Comparison of ENCODE assay signal across 8 cellular contexts in the genomic region with DNA sequence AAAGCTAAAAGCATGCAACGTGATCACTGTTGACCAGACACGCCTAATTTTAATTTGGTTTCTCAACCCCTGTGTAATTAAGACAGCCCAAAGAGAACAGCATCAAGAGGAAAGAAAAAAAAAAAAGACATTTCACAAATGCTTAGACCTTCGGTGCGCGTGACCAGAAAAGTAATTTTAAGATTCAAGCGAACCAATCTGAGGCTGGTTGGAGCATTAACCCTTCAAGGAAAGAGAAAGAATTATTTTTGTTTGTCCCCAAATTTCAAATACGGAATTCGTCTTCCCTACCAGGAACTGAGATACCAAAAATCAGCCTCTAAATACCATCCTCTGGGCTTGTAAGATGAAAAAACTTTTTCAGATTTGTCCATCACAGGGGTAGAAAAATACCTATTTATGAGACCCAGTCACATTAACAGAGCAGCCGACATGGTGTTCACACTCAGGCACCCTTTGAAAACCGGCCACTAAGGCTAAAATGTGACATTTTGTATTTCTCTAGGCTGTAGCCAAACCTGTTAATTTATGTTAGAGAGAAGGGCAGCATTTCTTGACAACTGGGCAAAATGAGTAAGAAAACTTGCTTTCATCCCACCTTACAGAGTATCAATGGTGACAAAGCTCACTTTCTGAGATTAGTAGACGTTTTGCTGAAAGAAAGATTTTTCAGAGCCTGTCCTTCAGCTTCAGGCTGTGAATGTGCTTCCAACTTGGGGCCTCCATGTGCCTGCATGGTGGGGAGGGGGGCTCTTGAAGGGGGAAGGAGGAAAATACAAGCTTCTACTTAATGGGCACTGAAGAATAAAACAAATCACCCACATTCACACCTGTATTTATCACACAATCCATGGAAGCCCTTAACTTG.
DNase-seq lines count a peak whose midpoint lies in the region; ATAC-seq lines count a peak whose summit lies in the region.

No MANE protein-coding gene starts in this region.

- peak overlapping the region; percentile 97 for H3K9ac ChIP-seq in mesenchymal stem cell (ENCODE audit: low read length)

- H2BK12ac ChIP-seq in mesenchymal stem cell (ENCODE audit: low read length in 2 of 2), result peak overlapping the region; percentile 76 to 90

- 23 to 61% (median 29%) methylated on average over 11 of the region's 11 CpGs for WGBS in adipose tissue, 3 donors
- 7% methylated on average over 9 of the region's 11 CpGs for WGBS in mesenchymal stem cell

- peak overlapping the region; percentile 31 for H3K27ac ChIP-seq in adipose tissue (ENCODE audit: low read depth, low read length)
- peak overlapping the region; percentile 99 for H3K27ac ChIP-seq in mesenchymal stem cell (ENCODE audit: low read length, poor library complexity, severe bottlenecking)

- H3K23ac ChIP-seq in mesenchymal stem cell (ENCODE audit: low read length in 2 of 2), result no peak overlapping the region

- peak overlapping the region; percentile 90 for H3K4me3 Mint-ChIP-seq in stimulated activated naive CD8-positive, alpha-beta T cell treated with anti-CD3 and anti-CD28 coated beads, Interleukin-15, Interleukin-2, amounts not matched to agents 100 ng/mL and 50 ng/mL, for 24 hours

- ATAC-seq in stimulated activated naive CD8-positive, alpha-beta T cell treated with anti-CD3 and anti-CD28 coated beads, Interleukin-15, Interleukin-2, amounts not matched to agents 100 U/mL and 50 U/mL, for 24 hours, result no peak
- no peak for ATAC-seq in HG02623 (IDR thresholded peaks at IDR 0.05; ENCODE audit: unreplicated experiment)

- H3K27me3 Mint-ChIP-seq in stimulated activated naive CD8-positive, alpha-beta T cell treated with anti-CD3 and anti-CD28 coated beads, Interleukin-15, Interleukin-2, amounts not matched to agents 100 ng/mL and 50 ng/mL, for 24 hours, result no peaks in the 10 kb centered on the region

- H3K18ac ChIP-seq in mesenchymal stem cell (ENCODE audit: low read depth in 1 of 2, low read length in 2 of 2), result peak overlapping the region in 1 of 2 experiments; percentile 80

- peaks cover 5 to 49% of the 10 kb centered on the region in 2 experiments for H3K36me3 ChIP-seq in mesenchymal stem cell (ENCODE audit: control insufficient read depth in 1 of 2, insufficient read depth in 2 of 2, low read depth in 1 of 2, low read length in 2 of 2)

- H2AFZ ChIP-seq in mesenchymal stem cell (ENCODE audit: low read depth, low read length), result no peak overlapping the region

- peak overlapping the region; percentile 47 to 49 for H3K4ac ChIP-seq in mesenchymal stem cell (ENCODE audit: low read depth in 1 of 2, low read length in 2 of 2)

- peak overlapping the region; percentile 97 for H3K27ac Mint-ChIP-seq in stimulated activated naive CD8-positive, alpha-beta T cell treated with anti-CD3 and anti-CD28 coated beads, Interleukin-15, Interleukin-2, amounts not matched to agents 100 ng/mL and 50 ng/mL, for 24 hours

- peak overlapping the region; percentile 58 for H2BK120ac ChIP-seq in mesenchymal stem cell (ENCODE audit: low read depth, low read length)

- peak overlapping the region; percentile 94 for H2AK5ac ChIP-seq in mesenchymal stem cell (ENCODE audit: low read length, severe bottlenecking)

- H3K27me3 ChIP-seq in mesenchymal stem cell (ENCODE audit: control insufficient read depth in 1 of 2, insufficient read depth in 1 of 2, low read length in 2 of 2), result no peaks in the 10 kb centered on the region

- peaks cover 19% of the 10 kb centered on the region for H3K4me1 ChIP-seq in mesenchymal stem cell (ENCODE audit: control insufficient read depth, insufficient read depth, low read depth, low read length)

- no peak overlapping the region for H2BK15ac ChIP-seq in mesenchymal stem cell (ENCODE audit: low read depth, poor library complexity, severe bottlenecking)

- no peaks in the 10 kb centered on the region for H3K9me3 ChIP-seq in mesenchymal stem cell (ENCODE audit: control insufficient read depth, low read length)

- peak overlapping the region in 1 of 2 experiments; percentile 91 for H3K4me3 ChIP-seq in mesenchymal stem cell (ENCODE audit: insufficient read depth in 1 of 2, low read depth in 1 of 2, low read length in 2 of 2)

- peak overlapping the region; percentile 92 for H2BK5ac ChIP-seq in mesenchymal stem cell (ENCODE audit: low read depth, low read length, poor library complexity, severe bottlenecking)

- H3K36me3 Mint-ChIP-seq in stimulated activated naive CD8-positive, alpha-beta T cell treated with anti-CD3 and anti-CD28 coated beads, Interleukin-15, Interleukin-2, amounts not matched to agents 100 ng/mL and 50 ng/mL, for 24 hours (ENCODE audit: low read depth), result peaks cover 84% of the 10 kb centered on the region

- no peaks in the 10 kb centered on the region for H3K9me3 Mint-ChIP-seq in stimulated activated naive CD8-positive, alpha-beta T cell treated with anti-CD3 and anti-CD28 coated beads, Interleukin-15, Interleukin-2, amounts not matched to agents 100 ng/mL and 50 ng/mL, for 24 hours

- no peak overlapping the region for H4K91ac ChIP-seq in mesenchymal stem cell (ENCODE audit: low read length)

- peaks cover 98% of the 10 kb centered on the region for H3K4me1 Mint-ChIP-seq in stimulated activated naive CD8-positive, alpha-beta T cell treated with anti-CD3 and anti-CD28 coated beads, Interleukin-15, Interleukin-2, amounts not matched to agents 100 ng/mL and 50 ng/mL, for 24 hours (ENCODE audit: low read depth)

- H3K14ac ChIP-seq in mesenchymal stem cell (ENCODE audit: low read length in 2 of 2), result no peak overlapping the region

- peak overlapping the region; percentile 50 for H3K4me2 ChIP-seq in mesenchymal stem cell (ENCODE audit: low read length, poor library complexity, severe bottlenecking)

- H3K79me1 ChIP-seq in mesenchymal stem cell (replicated peaks; ENCODE audit: low read length, poor library complexity, severe bottlenecking), result peaks cover 10% of the 10 kb centered on the region

- no peak for DNase-seq in stimulated activated naive CD8-positive, alpha-beta T cell treated with anti-CD3 and anti-CD28 coated beads, Interleukin-15, Interleukin-2, amounts not matched to agents 100 U/mL and 50 U/mL, for 24 hours
- no peak for DNase-seq in mesenchymal stem cell
- no peak for DNase-seq in epidermal melanocyte (ENCODE audit: insufficient read length, low spot score)
- DNase-seq in AG08395 (ENCODE audit: low spot score), result no peak
- no peak for DNase-seq in nucleus accumbens (lab: John Stamatoyannopoulos, UW)

- peak overlapping the region; percentile 73 for H4K8ac ChIP-seq in mesenchymal stem cell (ENCODE audit: low read length)
